8 cellular contexts compared by ENCODE assay signal in genomic region chr11:2992234-2992999, GRCh38. TPM values are rescaled to one million over a fixed set of nuclear protein-coding genes. Genes with fewer than 3 reads are reported as not detected.
DNase-seq lines count a peak whose midpoint lies in the region; ATAC-seq and TF ChIP-seq lines count a peak whose summit lies in the region.

Gene NAP1L4, minus strand, starts transcription at chr11:2992329. Its CDS starts 13,109 bp downstream, at chr11:2979220.

- DNase-seq in CD14-positive monocyte (ENCODE audit: low spot score) (peak; percentile 93), NCI-H82 (lab: John Stamatoyannopoulos, UW) (peak; percentile 97), dorsolateral prefrontal cortex (peak; percentile 94 to 97 (median 96)), right lobe of liver (peak; percentile 98 to 99 (median 99))
- DNase-seq in activated CD4-positive, alpha-beta T cell treated with anti-CD3 and anti-CD28 coated beads, Interleukin-2, amount 50 U/mL, for 48 hours = peak; percentile 95
- DNase-seq in stimulated activated CD4-positive, alpha-beta T cell treated with anti-CD3 and anti-CD28 coated beads, Interleukin-4, amount 100 ng/mL, for 4 hours = peak; percentile 95

- H3K27me3 ChIP-seq in dorsolateral prefrontal cortex = no peaks in the 10 kb centered on the region
- H3K27me3 ChIP-seq in right lobe of liver = no peaks in the 10 kb centered on the region

- H3K27ac ChIP-seq in dorsolateral prefrontal cortex (peak within 1 kb of the TSS; percentile 23 to 94 (median 84)), right lobe of liver (peak within 1 kb of the TSS; percentile 82 to 93 (median 82))

- no peaks in the 10 kb centered on the region for H3K36me3 ChIP-seq in right lobe of liver

- H3K4me1 Mint-ChIP-seq in CD14-positive monocyte = peaks cover 45% of the 10 kb centered on the region

- H3K9me3 ChIP-seq in right lobe of liver = no peaks in the 10 kb centered on the region

- WGBS in right lobe of liver (ENCODE audit: insufficient coverage, low coverage, low lambda C conversion rate, missing lambda C conversion rate) = under 1% methylated on average over 36 of the region's 77 CpGs

- intact Hi-C loops in CD14-positive monocyte (cut with micrococcal nuclease) (loop anchor here (1.0 to 5.0 kb wide), 4 partner anchors 21 to 60 kb away; no protein-coding TSS in a partner anchor), dorsolateral prefrontal cortex (cut with DNase I) (loop anchor here in 1 of 2 donors (10.0 kb wide), 1 partner anchor 172 kb away; the partner anchor contains the start of gene OSBPL5), right lobe of liver (cut with DNase I) (no loop called here)

- H3K4me3 ChIP-seq in dorsolateral prefrontal cortex (peak within 1 kb of the TSS; percentile 62 to 98 (median 88)), right lobe of liver (peak within 1 kb of the TSS; percentile 66 to 93 (median 91))

- H3K9me3 Mint-ChIP-seq in CD14-positive monocyte = no peaks in the 10 kb centered on the region

- H3K36me3 Mint-ChIP-seq in CD14-positive monocyte = no peaks in the 10 kb centered on the region

- ATAC-seq in GM19397 (IDR thresholded peaks at IDR 0.05; ENCODE audit: unreplicated experiment) (peak; percentile 84), HG03571 (IDR thresholded peaks at IDR 0.05; ENCODE audit: unreplicated experiment) (peak; percentile 74), right lobe of liver (peak; percentile 89 to 95 (median 94))

- peaks cover 0 to 2% (median 1%) of the 10 kb centered on the region in 3 donors for H3K27me3 Mint-ChIP-seq in CD14-positive monocyte (ENCODE audit: low read depth in 3 of 3)

- H3K4me1 ChIP-seq in right lobe of liver = peaks cover 0 to 37% (median 17%) of the 10 kb centered on the region in 4 donors

- H3K27ac Mint-ChIP-seq in CD14-positive monocyte = peak within 1 kb of the TSS; percentile 94 to 99 (median 98)

- peak within 1 kb of the TSS; percentile 97 to 99 for H3K4me3 Mint-ChIP-seq in CD14-positive monocyte

- TF ChIP-seq POLR2A in right lobe of liver (IDR thresholded peaks at IDR 0.05) = peak; percentile 68

- TF ChIP-seq CTCF in CD14-positive monocyte (IDR thresholded peaks at IDR 0.05) (no peak), dorsolateral prefrontal cortex (IDR thresholded peaks at IDR 0.05 in 54 of 56, conservative IDR thresholded peaks at IDR 0.05 in 2 of 56; ENCODE audit: low read depth in 1 of 56, partially characterized antibody in 56 of 56) (peak in 19 of 56 donors; percentile 0 to 47 (median 16)), right lobe of liver (IDR thresholded peaks at IDR 0.05) (no peak)

RNA-seq across cellular contexts. Expression of gene NAP1L4, which starts in this region (rescaled TPM):
- polyA plus RNA-seq in CD14-positive monocyte = 10 to 100 TPM; 42.1 to 44.9 TPM
- total RNA-seq in dorsolateral prefrontal cortex (100 to 1,000 TPM; 135 to 252 (median 182) TPM), right lobe of liver (10 to 100 TPM; 37.6 to 76.0 (median 56.9) TPM)

Comparison
In these comparisons a context has a peak if more than half of its experiments do, and no peak if none do; other contexts are left out.
1. Peak in every context shown above with its lines: DNase-seq, ATAC-seq, H3K4me3 ChIP-seq and H3K27ac ChIP-seq.
2. intact Hi-C loops: an anchor here in CD14-positive monocyte (1.0 to 5.0 kb wide); none called in right lobe of liver.